Comparison of ENCODE assay signal across 1 cellular context in the genomic region with DNA sequence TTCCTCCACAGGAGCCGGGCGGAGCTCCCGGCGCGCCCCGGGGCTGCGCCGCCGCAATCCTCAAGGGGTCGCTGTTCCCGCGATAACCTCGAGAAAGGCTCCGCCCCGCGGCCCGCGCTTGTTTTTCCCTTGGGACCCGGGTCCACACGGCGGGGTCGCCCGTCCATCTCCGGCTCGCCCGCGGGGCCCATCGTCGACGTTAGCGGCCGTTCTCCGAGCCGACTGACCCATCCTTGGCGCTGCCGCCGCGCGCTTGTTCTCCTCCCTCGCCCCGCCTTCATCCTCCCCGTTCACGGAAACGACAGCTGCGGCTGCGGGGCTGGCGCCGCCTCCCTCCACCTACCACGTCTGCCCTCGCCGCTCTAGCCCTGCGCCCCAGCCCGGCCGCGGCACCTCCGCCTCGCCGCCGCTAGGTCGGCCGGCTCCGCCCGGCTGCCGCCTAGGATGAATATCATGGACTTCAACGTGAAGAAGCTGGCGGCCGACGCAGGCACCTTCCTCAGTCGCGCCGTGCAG.
A peak's percentile ranks its signal among the peaks of the same experiment; 100 is the strongest.
TF ChIP-seq lines count a peak whose summit lies in the region.

Gene SH3GLB1 (plus strand): TSS at position 121 of the 516 bp plus-strand sequence. CDS start 324 bp downstream, at position 445.

TF ChIP-seq in HepG2, 621 proteins besides CTCF, POLR2A, EP300 and RAD21 (continued from another document and continues in another):
- peak; percentile 97 for TF ChIP-seq ZNF574 (CRISPR knock-in tag; IDR thresholded peaks at IDR 0.05)
- no peak for TF ChIP-seq ZNF567 (CRISPR knock-in tag; IDR thresholded peaks at IDR 0.05; ENCODE audit: borderline replicate concordance)
- no peak for TF ChIP-seq ARNT (IDR thresholded peaks at IDR 0.05)
- TF ChIP-seq ZGPAT (CRISPR knock-in tag; IDR thresholded peaks at IDR 0.05): peak; percentile 73
- no peak for TF ChIP-seq ZNF766 (CRISPR knock-in tag; IDR thresholded peaks at IDR 0.05; ENCODE audit: borderline replicate concordance)
- TF ChIP-seq CHD4 (IDR thresholded peaks at IDR 0.05; ENCODE audit: borderline replicate concordance, low read length): no peak
- TF ChIP-seq, protein P1, sequence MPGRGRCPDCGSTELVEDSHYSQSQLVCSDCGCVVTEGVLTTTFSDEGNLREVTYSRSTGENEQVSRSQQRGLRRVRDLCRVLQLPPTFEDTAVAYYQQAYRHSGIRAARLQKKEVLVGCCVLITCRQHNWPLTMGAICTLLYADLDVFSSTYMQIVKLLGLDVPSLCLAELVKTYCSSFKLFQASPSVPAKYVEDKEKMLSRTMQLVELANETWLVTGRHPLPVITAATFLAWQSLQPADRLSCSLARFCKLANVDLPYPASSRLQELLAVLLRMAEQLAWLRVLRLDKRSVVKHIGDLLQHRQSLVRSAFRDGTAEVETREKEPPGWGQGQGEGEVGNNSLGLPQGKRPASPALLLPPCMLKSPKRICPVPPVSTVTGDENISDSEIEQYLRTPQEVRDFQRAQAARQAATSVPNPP (CRISPR knock-in tag; IDR thresholded peaks at IDR 0.05): peak; percentile 85; the same call in 1 of the 2 replicates
- TF ChIP-seq MAFK (conservative IDR thresholded peaks at IDR 0.05 in 1 of 2, IDR thresholded peaks at IDR 0.05 in 1 of 2; ENCODE audit: low read length in 2 of 2): no peak
- TF ChIP-seq FOSL1 (CRISPR knock-in tag; IDR thresholded peaks at IDR 0.05; ENCODE audit: borderline replicate concordance): no peak
- no peak for TF ChIP-seq ZBTB10 (CRISPR knock-in tag; IDR thresholded peaks at IDR 0.05; ENCODE audit: borderline replicate concordance)
- TF ChIP-seq ZFP36L1 (CRISPR knock-in tag; IDR thresholded peaks at IDR 0.05): 0 out of 2 replicates have a peak, but pooled peaks have one; percentile 49
- TF ChIP-seq EHMT2 (IDR thresholded peaks at IDR 0.05; ENCODE audit: borderline replicate concordance, low read depth, low read length): no peak
- peak; percentile 78; the same call in 1 of the 2 replicates for TF ChIP-seq ZNF589 (CRISPR knock-in tag; conservative IDR thresholded peaks at IDR 0.05)
- TF ChIP-seq, protein P2, sequence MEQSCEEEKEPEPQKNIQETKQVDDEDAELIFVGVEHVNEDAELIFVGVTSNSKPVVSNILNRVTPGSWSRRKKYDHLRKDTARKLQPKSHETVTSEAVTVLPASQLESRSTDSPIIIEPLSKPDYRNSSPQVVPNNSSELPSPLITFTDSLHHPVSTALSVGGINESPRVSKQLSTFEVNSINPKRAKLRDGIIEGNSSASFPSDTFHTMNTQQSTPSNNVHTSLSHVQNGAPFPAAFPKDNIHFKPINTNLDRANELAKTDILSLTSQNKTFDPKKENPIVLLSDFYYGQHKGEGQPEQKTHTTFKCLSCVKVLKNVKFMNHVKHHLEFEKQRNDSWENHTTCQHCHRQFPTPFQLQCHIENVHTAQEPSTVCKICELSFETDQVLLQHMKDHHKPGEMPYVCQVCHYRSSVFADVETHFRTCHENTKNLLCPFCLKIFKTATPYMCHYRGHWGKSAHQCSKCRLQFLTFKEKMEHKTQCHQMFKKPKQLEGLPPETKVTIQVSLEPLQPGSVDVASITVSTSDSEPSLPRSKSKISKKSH (CRISPR knock-in tag; IDR thresholded peaks at IDR 0.05; ENCODE audit: borderline replicate concordance): peak; percentile 82
- no peak for TF ChIP-seq ZNF570 (CRISPR knock-in tag; IDR thresholded peaks at IDR 0.05; ENCODE audit: borderline replicate concordance)
- no peak for TF ChIP-seq KDM4B (CRISPR knock-in tag; IDR thresholded peaks at IDR 0.05)
- no peak for TF ChIP-seq AHDC1 (CRISPR knock-in tag; IDR thresholded peaks at IDR 0.05; ENCODE audit: borderline replicate concordance)
- no peak for TF ChIP-seq POLR2AphosphoS2 (IDR thresholded peaks at IDR 0.05; ENCODE audit: low read depth, low read length)
- TF ChIP-seq ZNF850 (CRISPR knock-in tag; conservative IDR thresholded peaks at IDR 0.05): no peak
- TF ChIP-seq ZNF446 (CRISPR knock-in tag; IDR thresholded peaks at IDR 0.05): no peak; the same call in 1 of the 2 replicates
- TF ChIP-seq ZNF563 (CRISPR knock-in tag; IDR thresholded peaks at IDR 0.05): 0 out of 2 replicates have a peak, but pooled peaks have one; percentile 19
- TF ChIP-seq, protein P3, sequence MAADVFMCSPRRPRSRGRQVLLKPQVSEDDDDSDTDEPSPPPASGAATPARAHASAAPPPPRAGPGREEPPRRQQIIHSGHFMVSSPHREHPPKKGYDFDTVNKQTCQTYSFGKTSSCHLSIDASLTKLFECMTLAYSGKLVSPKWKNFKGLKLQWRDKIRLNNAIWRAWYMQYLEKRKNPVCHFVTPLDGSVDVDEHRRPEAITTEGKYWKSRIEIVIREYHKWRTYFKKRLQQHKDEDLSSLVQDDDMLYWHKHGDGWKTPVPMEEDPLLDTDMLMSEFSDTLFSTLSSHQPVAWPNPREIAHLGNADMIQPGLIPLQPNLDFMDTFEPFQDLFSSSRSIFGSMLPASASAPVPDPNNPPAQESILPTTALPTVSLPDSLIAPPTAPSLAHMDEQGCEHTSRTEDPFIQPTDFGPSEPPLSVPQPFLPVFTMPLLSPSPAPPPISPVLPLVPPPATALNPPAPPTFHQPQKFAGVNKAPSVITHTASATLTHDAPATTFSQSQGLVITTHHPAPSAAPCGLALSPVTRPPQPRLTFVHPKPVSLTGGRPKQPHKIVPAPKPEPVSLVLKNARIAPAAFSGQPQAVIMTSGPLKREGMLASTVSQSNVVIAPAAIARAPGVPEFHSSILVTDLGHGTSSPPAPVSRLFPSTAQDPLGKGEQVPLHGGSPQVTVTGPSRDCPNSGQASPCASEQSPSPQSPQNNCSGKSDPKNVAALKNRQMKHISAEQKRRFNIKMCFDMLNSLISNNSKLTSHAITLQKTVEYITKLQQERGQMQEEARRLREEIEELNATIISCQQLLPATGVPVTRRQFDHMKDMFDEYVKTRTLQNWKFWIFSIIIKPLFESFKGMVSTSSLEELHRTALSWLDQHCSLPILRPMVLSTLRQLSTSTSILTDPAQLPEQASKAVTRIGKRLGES (CRISPR knock-in tag; IDR thresholded peaks at IDR 0.05; ENCODE audit: borderline replicate concordance): no peak
- no peak for TF ChIP-seq ZNF720 (CRISPR knock-in tag; IDR thresholded peaks at IDR 0.05)
- no peak for TF ChIP-seq KLF15 (CRISPR knock-in tag; IDR thresholded peaks at IDR 0.05; ENCODE audit: borderline replicate concordance)
- peak; percentile 63; the same call in 1 of the 2 replicates for TF ChIP-seq ZNF782 (CRISPR knock-in tag; IDR thresholded peaks at IDR 0.05; ENCODE audit: borderline replicate concordance)
- TF ChIP-seq ZBTB8A (CRISPR knock-in tag; IDR thresholded peaks at IDR 0.05; ENCODE audit: borderline replicate concordance, low read depth): no peak
- TF ChIP-seq ZNF512B (CRISPR knock-in tag; IDR thresholded peaks at IDR 0.05; ENCODE audit: borderline replicate concordance): no peak
- TF ChIP-seq ZNF282 (IDR thresholded peaks at IDR 0.05; ENCODE audit: partially characterized antibody): no peak
- TF ChIP-seq ZNF160 (CRISPR knock-in tag; IDR thresholded peaks at IDR 0.05): peak; percentile 49; the same call in 1 of the 2 replicates
- TF ChIP-seq NFE2L1 (CRISPR knock-in tag; IDR thresholded peaks at IDR 0.05; ENCODE audit: borderline replicate concordance): no peak
- TF ChIP-seq NFKB2 (CRISPR knock-in tag; IDR thresholded peaks at IDR 0.05; ENCODE audit: borderline replicate concordance): peak; percentile 58; the same call in 1 of the 2 replicates
